ENCODE assay signal across 10 cellular contexts in genomic region chr4:184293552-184293951, GRCh38.
DNase-seq lines count a peak whose midpoint lies in the region; ATAC-seq, FAIRE-seq and TF ChIP-seq lines count a peak whose summit lies in the region.
"Had no signal": no experiment of that assay in that cellular context is flagged by ENCODE, and none has a peak within 500 bp of the region (broad histone marks: within the 10 kb centered on the region; RNA-seq: fewer than 3 reads in every experiment).

No MANE protein-coding gene starts in this region.

- H3K4me3 ChIP-seq in right atrium auricular region (no peak overlapping the region), neutrophil (ENCODE audit: low read depth in 1 of 2, low read length in 1 of 2) (peak overlapping the region; percentile 22 to 28)

- TF ChIP-seq CTCF in right atrium auricular region (IDR thresholded peaks at IDR 0.05) (no peak), neutrophil (IDR thresholded peaks at IDR 0.05) (no peak), chondrocyte (IDR thresholded peaks at IDR 0.05) (no peak)

- peak; percentile 72 for FAIRE-seq in GM12891 (lab: Jason Lieb, UNC)

- H3K36me3 Mint-ChIP-seq in chondrocyte (ENCODE audit: low read depth): no peaks in the 10 kb centered on the region
- H3K36me3 Mint-ChIP-seq: mesothelial cell of epicardium had no signal

- no peak for TF ChIP-seq POLR2A in GM12891 (IDR thresholded peaks at IDR 0.05; ENCODE audit: low read depth, low read length)

- H3K9me3 Mint-ChIP-seq in chondrocyte (ENCODE audit: low read depth): no peaks in the 10 kb centered on the region

- ATAC-seq in HG02623 (IDR thresholded peaks at IDR 0.05; ENCODE audit: unreplicated experiment): no peak
- ATAC-seq in HG03280 (IDR thresholded peaks at IDR 0.05; ENCODE audit: unreplicated experiment): no peak

- H3K27ac ChIP-seq in right atrium auricular region: no peak overlapping the region
- peak overlapping the region; percentile 91 for H3K27ac ChIP-seq in neutrophil

- H3K4me1 ChIP-seq in right atrium auricular region (no peaks in the 10 kb centered on the region), neutrophil (ENCODE audit: control insufficient read depth in 1 of 2, insufficient read depth in 1 of 2, low read depth in 1 of 2, low read length in 1 of 2) (peaks cover 32% of the 10 kb centered on the region in 2 experiments)

- H3K27ac Mint-ChIP-seq in chondrocyte (ENCODE audit: unreplicated experiment): no peak overlapping the region
- H3K27ac Mint-ChIP-seq: mesothelial cell of epicardium had no signal

- H3K36me3 ChIP-seq in right atrium auricular region: no peaks in the 10 kb centered on the region
- H3K36me3 ChIP-seq in neutrophil: no peaks in the 10 kb centered on the region

- H3K27me3 Mint-ChIP-seq in chondrocyte (ENCODE audit: low read depth): peaks cover 2% of the 10 kb centered on the region

- H3K27me3 ChIP-seq in right atrium auricular region (no peaks in the 10 kb centered on the region), neutrophil (no peaks in the 10 kb centered on the region)

- H3K9me3 ChIP-seq in right atrium auricular region (no peaks in the 10 kb centered on the region), neutrophil (no peaks in the 10 kb centered on the region)

- H3K4me3 Mint-ChIP-seq in chondrocyte (ENCODE audit: unreplicated experiment): no peak overlapping the region
- H3K4me3 Mint-ChIP-seq: mesothelial cell of epicardium had no signal

- H3K4me1 Mint-ChIP-seq in chondrocyte (ENCODE audit: low read depth): no peaks in the 10 kb centered on the region

- DNase-seq in GM12891 (ENCODE audit: insufficient read length, low spot score) (no peak), NCI-H69 (lab: John Stamatoyannopoulos, UW) (peak; percentile 11), right atrium auricular region (ENCODE audit: low spot score) (peak; percentile 58), chondrocyte (ENCODE audit: low spot score) (no peak)
- DNase-seq: caudate nucleus; stimulated activated CD4-positive, alpha-beta T cell treated with anti-CD3 and anti-CD28 coated beads, Interleukin-12 subunit alpha, Interleukin-12 subunit beta, amount 100 ng/mL, for 4 hours had no signal

TF ChIP-seq in GM12891, 5 proteins besides CTCF, POLR2A, EP300 and RAD21:
- TF ChIP-seq SPI1 (IDR thresholded peaks at IDR 0.05; ENCODE audit: low read depth, low read length): peak; percentile 22; the same call in 1 of the 2 replicates
- TF ChIP-seq TAF1 (IDR thresholded peaks at IDR 0.05; ENCODE audit: low read depth, low read length): no peak

Comparison
In these comparisons a context has a peak if more than half of its experiments do, and no peak if none do; other contexts are left out.
1. DNase-seq: peak in NCI-H69 (single experiment) and right atrium auricular region (single experiment); none in GM12891 (single experiment) and chondrocyte (single experiment).
2. H3K4me3 ChIP-seq: peak in neutrophil (2 of 2); none in right atrium auricular region (0 of 2).